In genomic region chr7:47546171-47546570, GRCh38 we compare ENCODE assay signal across 14 cellular contexts. TPM values are rescaled to one million over a fixed set of nuclear protein-coding genes. Genes with fewer than 3 reads are reported as not detected.
DNase-seq lines count a peak whose midpoint lies in the region; ATAC-seq, FAIRE-seq and TF ChIP-seq lines count a peak whose summit lies in the region.
"Had no signal": no experiment of that assay in that cellular context is flagged by ENCODE, and none has a peak within 500 bp of the region (broad histone marks: within the 10 kb centered on the region; RNA-seq: fewer than 3 reads in every experiment).

No MANE protein-coding gene starts in this region.

- no peaks in the 10 kb centered on the region for H3K9me3 ChIP-seq in Caco-2
- no peaks in the 10 kb centered on the region for H3K9me3 ChIP-seq in spleen
- H3K9me3 ChIP-seq in CD8-positive, alpha-beta T cell (ENCODE audit: low read length): no peaks in the 10 kb centered on the region

- H3K27me3 ChIP-seq in Caco-2 (replicated peaks; ENCODE audit: control insufficient read depth, insufficient read depth, low read length) (no peaks in the 10 kb centered on the region), spleen (replicated peaks in 1 of 7) (no peaks in the 10 kb centered on the region)
- no peaks in the 10 kb centered on the region for H3K27me3 ChIP-seq in CD8-positive, alpha-beta T cell (ENCODE audit: insufficient read depth, low read length)

- H3K27ac ChIP-seq in spleen: no peak overlapping the region
- H3K27ac ChIP-seq in CD8-positive, alpha-beta T cell (ENCODE audit: low read depth, low read length): no peak overlapping the region

- POLR2A ChIA-PET in Caco-2 (lab: Charles Lee): no interaction called here
- POLR2A ChIA-PET in CD8-positive, alpha-beta T cell (lab: Charles Lee): no interaction called here

- H3K4me3 ChIP-seq in Caco-2 (ENCODE audit: low read depth, low read length) (no peak overlapping the region), spleen (no peak overlapping the region)
- H3K4me3 ChIP-seq in CD8-positive, alpha-beta T cell (ENCODE audit: low read depth, low read length): no peak overlapping the region
- H3K4me3 ChIP-seq: GM23338 had no signal

- H3K4me1 ChIP-seq in Caco-2 (peaks cover 67% of the 10 kb centered on the region), spleen (peaks cover 0 to 70% (median 24%) of the 10 kb centered on the region in 6 donors)
- no peaks in the 10 kb centered on the region for H3K4me1 ChIP-seq in CD8-positive, alpha-beta T cell (ENCODE audit: insufficient read depth, low read length)

- CTCF ChIA-PET in Caco-2 (lab: Charles Lee): no interaction called here
- CTCF ChIA-PET in CD8-positive, alpha-beta T cell (lab: Charles Lee): interaction anchor here (1.3 kb wide), 1 partner anchor 22 kb away, joined by 3 read pairs; no protein-coding TSS in a partner anchor

- H3K27ac Mint-ChIP-seq in Caco-2 (ENCODE audit: unreplicated experiment) (peak overlapping the region; percentile 74), memory B cell (peak overlapping the region; percentile 47), mesothelial cell of epicardium (no peak overlapping the region)
- H3K27ac Mint-ChIP-seq in dendritic cell treated with granulocyte-macrophage colony-stimulating factor and Interleukin-4, amounts not matched to agents 40 ng/mL and 50 ng/mL, for 4 days: peak overlapping the region; percentile 66
- no peak overlapping the region for H3K27ac Mint-ChIP-seq in CD8-positive, alpha-beta T cell
- H3K27ac Mint-ChIP-seq: CD8-positive, alpha-beta memory T cell; GM23338 had no signal

- no peak for TF ChIP-seq POLR2A in spleen (IDR thresholded peaks at IDR 0.05)
- no peak for TF ChIP-seq POLR2A in GM12892 (IDR thresholded peaks at IDR 0.05; ENCODE audit: low read depth, low read length)

- no peak overlapping the region for H3K4me3 Mint-ChIP-seq in Caco-2 (ENCODE audit: unreplicated experiment)
- H3K4me3 Mint-ChIP-seq in dendritic cell treated with granulocyte-macrophage colony-stimulating factor and Interleukin-4, amounts not matched to agents 40 ng/mL and 50 ng/mL, for 4 days: no peak overlapping the region
- no peak overlapping the region for H3K4me3 Mint-ChIP-seq in memory B cell
- H3K4me3 Mint-ChIP-seq in mesothelial cell of epicardium: no peak overlapping the region
- H3K4me3 Mint-ChIP-seq in CD8-positive, alpha-beta T cell: no peak overlapping the region
- H3K4me3 Mint-ChIP-seq: B cell; CD14-positive monocyte; CD8-positive, alpha-beta memory T cell; GM23338; H9 had no signal

- H3K4me1 Mint-ChIP-seq in Caco-2 (ENCODE audit: low read depth, unreplicated experiment) (peaks cover 50% of the 10 kb centered on the region), memory B cell (peaks cover 49% of the 10 kb centered on the region), mesothelial cell of epicardium (peaks cover 42% of the 10 kb centered on the region)
- H3K4me1 Mint-ChIP-seq in dendritic cell treated with granulocyte-macrophage colony-stimulating factor and Interleukin-4, amounts not matched to agents 40 ng/mL and 50 ng/mL, for 4 days (ENCODE audit: low read depth): peaks cover 45% of the 10 kb centered on the region
- H3K4me1 Mint-ChIP-seq in CD8-positive, alpha-beta T cell (ENCODE audit: low read depth): no peaks in the 10 kb centered on the region
- H3K4me1 Mint-ChIP-seq: CD8-positive, alpha-beta memory T cell had no signal

- DNase-seq in Caco-2 (no peak), memory B cell (ENCODE audit: low spot score in 2 of 2) (no peak), spleen (peak; percentile 69), GM12892 (ENCODE audit: insufficient read length) (no peak), mesothelial cell of epicardium (ENCODE audit: low spot score in 2 of 2, unreplicated experiment in 2 of 2) (no peak)
- no peak for DNase-seq in CD8-positive, alpha-beta T cell
- DNase-seq: CD8-positive, alpha-beta memory T cell; DMS53; H9 had no signal

- H3K36me3 Mint-ChIP-seq in Caco-2 (ENCODE audit: insufficient read depth, unreplicated experiment) (peaks cover 95% of the 10 kb centered on the region), memory B cell (peaks cover 15% of the 10 kb centered on the region), mesothelial cell of epicardium (peaks cover 30% of the 10 kb centered on the region)
- H3K36me3 Mint-ChIP-seq in dendritic cell treated with granulocyte-macrophage colony-stimulating factor and Interleukin-4, amounts not matched to agents 40 ng/mL and 50 ng/mL, for 4 days (ENCODE audit: low read depth): peaks cover 45% of the 10 kb centered on the region
- no peaks in the 10 kb centered on the region for H3K36me3 Mint-ChIP-seq in CD8-positive, alpha-beta T cell
- H3K36me3 Mint-ChIP-seq: CD8-positive, alpha-beta memory T cell had no signal

- H3K9me3 Mint-ChIP-seq in Caco-2 (ENCODE audit: unreplicated experiment): no peaks in the 10 kb centered on the region
- H3K9me3 Mint-ChIP-seq in dendritic cell treated with granulocyte-macrophage colony-stimulating factor and Interleukin-4, amounts not matched to agents 40 ng/mL and 50 ng/mL, for 4 days: no peaks in the 10 kb centered on the region
- no peaks in the 10 kb centered on the region for H3K9me3 Mint-ChIP-seq in memory B cell
- no peaks in the 10 kb centered on the region for H3K9me3 Mint-ChIP-seq in mesothelial cell of epicardium
- H3K9me3 Mint-ChIP-seq in CD8-positive, alpha-beta T cell: no peaks in the 10 kb centered on the region
- H3K9me3 Mint-ChIP-seq: CD14-positive monocyte, GM23338, H9 had no signal

- TSS peak; percentile 38 for BruUV-seq in Caco-2 (replicated peaks; lab: Mats Ljungman, UMichigan)

- intact Hi-C loops in Caco-2 (cut with micrococcal nuclease; ENCODE audit: unreplicated experiment) (no loop called here), spleen (cut with DNase I; ENCODE audit: low total_unique reads) (no loop called here)
- intact Hi-C loops in dendritic cell treated with granulocyte-macrophage colony-stimulating factor and Interleukin-4, amounts not matched to agents 40 ng/mL and 50 ng/mL, for 4 days (cut with micrococcal nuclease): no loop called here
- intact Hi-C loops in CD8-positive, alpha-beta T cell (cut with DNase I, micrococcal nuclease): no loop called here

- WGBS in spleen, 5 donors: 91 to 95% (median 93%) methylated on average over 14 of the region's 14 CpGs

- no peak for ATAC-seq in memory B cell (ENCODE audit: low read depth)
- ATAC-seq in CD8-positive, alpha-beta T cell: no peak
- ATAC-seq: GM23338 had no signal

- H3K27me3 Mint-ChIP-seq in Caco-2 (ENCODE audit: insufficient read depth, unreplicated experiment) (no peaks in the 10 kb centered on the region), memory B cell (no peaks in the 10 kb centered on the region), mesothelial cell of epicardium (ENCODE audit: low read depth) (no peaks in the 10 kb centered on the region)
- no peaks in the 10 kb centered on the region for H3K27me3 Mint-ChIP-seq in dendritic cell treated with granulocyte-macrophage colony-stimulating factor and Interleukin-4, amounts not matched to agents 40 ng/mL and 50 ng/mL, for 4 days
- H3K27me3 Mint-ChIP-seq in CD8-positive, alpha-beta T cell (ENCODE audit: low read depth): no peaks in the 10 kb centered on the region
- H3K27me3 Mint-ChIP-seq: B cell; CD8-positive, alpha-beta memory T cell had no signal

- FAIRE-seq in GM12892 (lab: Jason Lieb, UNC): no peak
- FAIRE-seq: A204.1 had no signal

- TF ChIP-seq CTCF in Caco-2 (IDR thresholded peaks at IDR 0.05; ENCODE audit: insufficient read depth in 1 of 2, low read depth in 1 of 2, low read length in 1 of 2, severe bottlenecking in 1 of 2, unreplicated experiment in 1 of 2) (no peak), spleen (IDR thresholded peaks at IDR 0.05 in 8 of 11, conservative IDR thresholded peaks at IDR 0.05 in 3 of 11) (no peak), mesothelial cell of epicardium (IDR thresholded peaks at IDR 0.05; ENCODE audit: unreplicated experiment) (no peak)
- no peak for TF ChIP-seq CTCF in CD8-positive, alpha-beta T cell (IDR thresholded peaks at IDR 0.05)

- H3K36me3 ChIP-seq in Caco-2 (ENCODE audit: control insufficient read depth, insufficient read depth, low read length) (peaks cover 6% of the 10 kb centered on the region), spleen (peaks cover 0 to 34% (median 0%) of the 10 kb centered on the region in 6 donors)
- no peaks in the 10 kb centered on the region for H3K36me3 ChIP-seq in CD8-positive, alpha-beta T cell (ENCODE audit: insufficient read depth, low read length)

RNA-seq across cellular contexts. Expression of gene TNS3, which starts 35.7 kb away (rescaled TPM):
- total RNA-seq in Caco-2 (2022) (252 and 263 TPM in 2 replicates), spleen (100 to 1,000 TPM; 122 to 247 (median 152) TPM), mesothelial cell of epicardium (427 to 461 TPM (median 452 TPM) in 3 replicates)
- polyA plus RNA-seq in spleen: 10 to 100 TPM; 17.7 to 31.4 (median 20.9) TPM
- 2.6 TPM for polyA plus RNA-seq in GM12892 (2012; ENCODE audit: missing spikeins)
- total RNA-seq in CD8-positive, alpha-beta T cell: under 1 TPM; 0.24 to 0.33 TPM
- polyA plus RNA-seq: CD8-positive, alpha-beta memory T cell had no signal

Comparison
In these comparisons a context has a peak if more than half of its experiments do, and no peak if none do; other contexts are left out.
1. H3K27ac Mint-ChIP-seq: peak in Caco-2 (single experiment), dendritic cell treated with granulocyte-macrophage colony-stimulating factor and Interleukin-4, amounts not matched to agents 40 ng/mL and 50 ng/mL, for 4 days (single experiment) and memory B cell (single experiment); none in mesothelial cell of epicardium (single experiment) and CD8-positive, alpha-beta T cell (single experiment).
2. RNA of gene TNS3, which starts 35.7 kb away (total RNA-seq): 427 to 461 TPM in mesothelial cell of epicardium, 252 to 263 TPM in Caco-2 and 122 to 247 TPM in spleen; 0.24 to 0.33 TPM in CD8-positive, alpha-beta T cell; every median in the first group is over 10 times any median in the second.